8 cellular contexts compared by ENCODE assay signal in the genomic region with DNA sequence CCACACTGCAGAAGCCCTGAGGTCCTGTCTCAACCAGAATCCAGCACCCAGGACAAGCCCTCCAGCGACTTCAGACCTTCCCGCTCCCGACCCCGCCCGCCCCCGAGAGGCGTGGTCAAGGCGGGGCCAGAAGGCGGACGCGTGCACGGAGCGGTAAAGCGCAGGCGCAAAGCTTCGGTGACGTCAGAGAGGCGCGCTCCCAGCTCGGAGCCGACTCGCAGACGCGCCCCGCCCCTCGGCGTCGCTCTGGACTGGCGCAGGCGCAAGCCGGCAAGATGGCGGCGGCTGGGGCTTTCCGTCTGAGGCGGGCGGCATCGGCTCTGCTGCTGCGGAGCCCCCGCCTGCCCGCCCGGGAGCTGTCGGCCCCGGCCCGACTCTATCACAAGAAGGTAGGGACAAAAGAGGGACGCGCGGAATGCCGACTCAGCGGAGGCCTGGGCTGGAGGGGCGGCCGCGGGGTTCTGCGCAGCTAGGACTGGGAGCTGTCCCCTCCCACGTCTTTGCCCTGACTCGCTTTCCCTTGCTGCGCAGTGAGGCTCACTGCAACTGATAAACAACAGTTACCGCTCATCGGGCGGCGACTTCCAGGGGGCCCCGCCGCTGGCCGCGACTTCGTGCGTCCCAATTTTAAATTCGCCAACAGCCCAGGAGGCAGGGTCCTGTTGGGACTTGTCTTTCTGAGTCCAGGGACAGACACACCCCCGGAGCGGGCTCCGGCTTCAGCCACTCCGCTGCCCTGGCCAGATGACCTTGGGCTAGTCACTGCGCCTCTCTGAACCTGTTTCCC. TPM values are rescaled to one million over a fixed set of nuclear protein-coding genes. Genes with fewer than 3 reads are reported as not detected.
DNase-seq lines count a peak whose midpoint lies in the region; ATAC-seq, FAIRE-seq and TF ChIP-seq lines count a peak whose summit lies in the region.

A gene (plus strand): TSS at position 249 of the 787 bp plus-strand sequence. CDS start 27 bp downstream, at position 276.

- H3K9me3 ChIP-seq in neuronal stem cell (replicated peaks in 1 of 2; ENCODE audit: control insufficient read depth in 2 of 2, insufficient read depth in 1 of 2, low read depth in 1 of 2, low read length in 2 of 2) = no peaks in the 10 kb centered on the region
- no peaks in the 10 kb centered on the region for H3K9me3 ChIP-seq in subcutaneous abdominal adipose tissue (ENCODE audit: control insufficient read depth in 5 of 5, low read length in 5 of 5)

- peak within 1 kb of the TSS; percentile 80 for H2BK5ac ChIP-seq in neuronal stem cell (ENCODE audit: low read length)

- CTCF ChIA-PET in activated naive CD4-positive, alpha-beta T cell treated with anti-CD3 and anti-CD28 coated beads for 36 hours (lab: Charles Lee) = interaction anchor here (1.0 to 4.2 kb wide), 6 partner anchors 10 to 123 kb away, joined by 3 to 56 read pairs (median 6); no protein-coding TSS in a partner anchor

- peak within 1 kb of the TSS; percentile 86 for H2AFZ ChIP-seq in neuronal stem cell (ENCODE audit: low read length)

- no peaks in the 10 kb centered on the region for H3K27me3 Mint-ChIP-seq in activated naive CD4-positive, alpha-beta T cell treated with anti-CD3 and anti-CD28 coated beads for 36 hours (ENCODE audit: low read depth)

- peak within 1 kb of the TSS; percentile 93 for H3K18ac ChIP-seq in neuronal stem cell (ENCODE audit: low read length)

- H4K8ac ChIP-seq in neuronal stem cell (ENCODE audit: low read depth, low read length) = no peak within 1 kb of the TSS

- H2BK12ac ChIP-seq in neuronal stem cell (ENCODE audit: low read length) = no peak within 1 kb of the TSS

- peak within 1 kb of the TSS; percentile 100 for H3K27ac Mint-ChIP-seq in activated naive CD4-positive, alpha-beta T cell treated with anti-CD3 and anti-CD28 coated beads for 36 hours

- intact Hi-C loops in activated naive CD4-positive, alpha-beta T cell treated with anti-CD3 and anti-CD28 coated beads for 36 hours (cut with micrococcal nuclease) = loop anchor here (1.0 to 10.0 kb wide), 16 partner anchors 56 to 1442 kb away; a partner anchor contains a TSS

- H3K4me1 ChIP-seq in neuronal stem cell (ENCODE audit: control insufficient read depth in 2 of 2, insufficient read depth in 1 of 2, low read depth in 1 of 2, low read length in 2 of 2) (peaks cover 5 to 7% of the 10 kb centered on the region in 2 donors), subcutaneous abdominal adipose tissue (ENCODE audit: control insufficient read depth in 5 of 5, insufficient read depth in 5 of 5, low read length in 5 of 5) (peaks cover 11 to 73% (median 57%) of the 10 kb centered on the region in 5 donors)

- peaks cover 9% of the 10 kb centered on the region for H3K79me1 ChIP-seq in neuronal stem cell (ENCODE audit: low read depth, low read length)

- H3K23ac ChIP-seq in neuronal stem cell (ENCODE audit: low read depth, low read length, poor library complexity) = peak within 1 kb of the TSS; percentile 28

- H3K27me3 ChIP-seq in GM06990 (replicated peaks; ENCODE audit: control insufficient read depth, insufficient read depth, low read length) (no peaks in the 10 kb centered on the region), neuronal stem cell (ENCODE audit: control insufficient read depth in 3 of 3, insufficient read depth in 3 of 3, low read depth in 1 of 3, low read length in 3 of 3) (no peaks in the 10 kb centered on the region), subcutaneous abdominal adipose tissue (ENCODE audit: control insufficient read depth in 5 of 5, insufficient read depth in 4 of 5, low read length in 5 of 5) (no peaks in the 10 kb centered on the region)

- peaks cover 35% of the 10 kb centered on the region for H3K36me3 Mint-ChIP-seq in activated naive CD4-positive, alpha-beta T cell treated with anti-CD3 and anti-CD28 coated beads for 36 hours (ENCODE audit: low read depth)

- no peak within 1 kb of the TSS for H2AK5ac ChIP-seq in neuronal stem cell (ENCODE audit: low read depth, low read length)

- no CpG with 5 or more reads among the region's 72 CpGs for WGBS in neuronal stem cell (ENCODE audit: extremely low coverage in 2 of 2, insufficient read length in 2 of 2, insufficient replicate concordance in 1 of 2), 2 donors

- H3K9me3 Mint-ChIP-seq in activated naive CD4-positive, alpha-beta T cell treated with anti-CD3 and anti-CD28 coated beads for 36 hours = no peaks in the 10 kb centered on the region

- FAIRE-seq in frontal cortex (lab: Jason Lieb, UNC) = no peak

- H3K4me1 Mint-ChIP-seq in activated naive CD4-positive, alpha-beta T cell treated with anti-CD3 and anti-CD28 coated beads for 36 hours (ENCODE audit: low read depth) = peaks cover 59% of the 10 kb centered on the region

- H4K91ac ChIP-seq in neuronal stem cell (ENCODE audit: low read depth, low read length, poor library complexity) = no peak within 1 kb of the TSS

- peak within 1 kb of the TSS; percentile 82 for H3K27ac ChIP-seq in neuronal stem cell (replicated peaks; ENCODE audit: low read length)
- H3K27ac ChIP-seq in subcutaneous abdominal adipose tissue (ENCODE audit: low read depth, low read length) = peak within 1 kb of the TSS; percentile 97

- no peak within 1 kb of the TSS for H2BK120ac ChIP-seq in neuronal stem cell (ENCODE audit: low read depth, low read length)

- peak within 1 kb of the TSS; percentile 88 for H3K9ac ChIP-seq in neuronal stem cell (ENCODE audit: low read depth, low read length, poor library complexity)
- H3K9ac ChIP-seq in subcutaneous abdominal adipose tissue (ENCODE audit: low read length in 5 of 5) = peak within 1 kb of the TSS; percentile 82 to 98 (median 96)

- no peak within 1 kb of the TSS for H3K14ac ChIP-seq in neuronal stem cell (ENCODE audit: low read length)

- H3K4ac ChIP-seq in neuronal stem cell (ENCODE audit: low read length) = no peak within 1 kb of the TSS

- H3K4me3 Mint-ChIP-seq in activated naive CD4-positive, alpha-beta T cell treated with anti-CD3 and anti-CD28 coated beads for 36 hours = peak within 1 kb of the TSS; percentile 100

- no peak within 1 kb of the TSS for H2BK15ac ChIP-seq in neuronal stem cell (ENCODE audit: low read length)

- H3K4me2 ChIP-seq in neuronal stem cell (ENCODE audit: insufficient read depth, low read length, poor library complexity, severe bottlenecking) = peak within 1 kb of the TSS; percentile 93

- TF ChIP-seq POLR2A in NB4 (IDR thresholded peaks at IDR 0.05; ENCODE audit: extremely low read depth, insufficient read length) = peak; percentile 70

- peaks cover 21% of the 10 kb centered on the region for H3K36me3 ChIP-seq in GM06990 (ENCODE audit: control insufficient read depth, insufficient read depth, low read length)
- peaks cover 33 to 55% of the 10 kb centered on the region in 2 donors for H3K36me3 ChIP-seq in neuronal stem cell (replicated peaks in 1 of 2; ENCODE audit: control insufficient read depth in 2 of 2, insufficient read depth in 2 of 2, low read length in 2 of 2)
- peaks cover 10 to 39% (median 37%) of the 10 kb centered on the region in 5 donors for H3K36me3 ChIP-seq in subcutaneous abdominal adipose tissue (ENCODE audit: control insufficient read depth in 5 of 5, insufficient read depth in 5 of 5, low read length in 5 of 5)

- peak; percentile 98 for DNase-seq in GM06990 (ENCODE audit: extremely low read depth, insufficient read length)
- peak; percentile 100 for DNase-seq in NB4 (ENCODE audit: low read depth)
- DNase-seq in SK-N-DZ (ENCODE audit: low spot score) = peak; percentile 97
- peak; percentile 99 for DNase-seq in activated naive CD4-positive, alpha-beta T cell treated with anti-CD3 and anti-CD28 coated beads for 36 hours
- DNase-seq in frontal cortex (ENCODE audit: low spot score in 2 of 2) = peak; percentile 92 to 97
- DNase-seq in neuronal stem cell (ENCODE audit: low spot score) = peak; percentile 99

- ATAC-seq in HG02571 (IDR thresholded peaks at IDR 0.05; ENCODE audit: unreplicated experiment) = peak; percentile 60

- H3K4me3 ChIP-seq in GM06990 (replicated peaks; ENCODE audit: low read depth, low read length) = peak within 1 kb of the TSS; percentile 99
- peak within 1 kb of the TSS; percentile 98 for H3K4me3 ChIP-seq in NB4 (ENCODE audit: low read depth, low read length)
- H3K4me3 ChIP-seq in neuronal stem cell (ENCODE audit: low read length in 2 of 2) = peak within 1 kb of the TSS; percentile 97 to 98
- peak within 1 kb of the TSS; percentile 98 to 100 (median 100) for H3K4me3 ChIP-seq in subcutaneous abdominal adipose tissue (ENCODE audit: low read depth in 1 of 5, low read length in 5 of 5)

- TF ChIP-seq CTCF in GM06990 (IDR thresholded peaks at IDR 0.05; ENCODE audit: insufficient read depth, low read length, poor library complexity, severe bottlenecking) (no peak), NB4 (IDR thresholded peaks at IDR 0.05; ENCODE audit: low read depth, low read length) (no peak)

RNA-seq across cellular contexts. Expression of the gene that starts here (rescaled TPM):
- polyA plus RNA-seq in SK-N-DZ (2014; cell fraction: cytosol; rRNA removed) = 91.8 and 103 TPM in 2 replicates
- polyA plus RNA-seq in SK-N-DZ (2014; cell fraction: nucleus; rRNA removed) = 135 and 155 TPM in 2 replicates
- 100 to 1,000 TPM; 103 to 105 TPM for total RNA-seq in activated naive CD4-positive, alpha-beta T cell treated with anti-CD3 and anti-CD28 coated beads for 36 hours
- total RNA-seq in frontal cortex = 40.8 TPM
- 94.0 TPM for polyA plus RNA-seq in neuronal stem cell (2013, experiment 1 of 2)
- polyA plus RNA-seq in neuronal stem cell (2013, experiment 2 of 2) = 89.8 TPM

Comparison
In these comparisons a context has a peak if more than half of its experiments do, and no peak if none do; other contexts are left out.
1. Peak in every context shown above with its lines: DNase-seq, ATAC-seq, H3K4me3 ChIP-seq and H3K27ac ChIP-seq.